9 cellular contexts compared by ENCODE assay signal in genomic region chr19:10552596-10553053, GRCh38. TPM values are rescaled to one million over a fixed set of nuclear protein-coding genes. Genes with fewer than 3 reads are reported as not detected.
DNase-seq lines count a peak whose midpoint lies in the region; ATAC-seq and TF ChIP-seq lines count a peak whose summit lies in the region.
"Had no signal": no experiment of that assay in that cellular context is flagged by ENCODE, and none has a peak within 500 bp of the region (broad histone marks: within the 10 kb centered on the region; RNA-seq: fewer than 3 reads in every experiment).

No MANE protein-coding gene starts in this region.

- no peaks in the 10 kb centered on the region for H3K27me3 Mint-ChIP-seq in activated T-cell treated with anti-CD3 and anti-CD28 coated beads, Interleukin-2, amount 50 U/mL, for 24 hours
- H3K27me3 Mint-ChIP-seq in stimulated activated naive B cell treated with anti-CD40 and anti-IgM and Interleukin-4, amounts not matched to agents 10 μg/mL and 1 μg/mL and 100 μg/mL, for 72 hours, result no peaks in the 10 kb centered on the region

- H3K9me3 Mint-ChIP-seq in activated T-cell treated with anti-CD3 and anti-CD28 coated beads, Interleukin-2, amount 50 U/mL, for 24 hours, result no peaks in the 10 kb centered on the region
- no peaks in the 10 kb centered on the region for H3K9me3 Mint-ChIP-seq in stimulated activated naive B cell treated with anti-CD40 and anti-IgM and Interleukin-4, amounts not matched to agents 10 μg/mL and 1 μg/mL and 100 μg/mL, for 72 hours

- ATAC-seq in stimulated activated naive B cell treated with anti-CD40 and anti-IgM and Interleukin-4, amounts not matched to agents 10 μg/mL and 1 μg/mL and 100 μg/mL, for 72 hours (replicated peaks), result peak in 1 of 2 donors; percentile 17
- no peak for ATAC-seq in GM19324 (IDR thresholded peaks at IDR 0.05; ENCODE audit: low FRiP score, unreplicated experiment)

- H3K4me1 ChIP-seq in OCI-LY1 (ENCODE audit: insufficient read depth, low read length, severe bottlenecking), result peaks cover 42% of the 10 kb centered on the region
- peaks cover 5% of the 10 kb centered on the region for H3K4me1 ChIP-seq in colonic mucosa

- H3K9ac ChIP-seq in OCI-LY1 (ENCODE audit: low read length), result no peak overlapping the region; the same call in 1 of the 2 replicates
- no peak overlapping the region for H3K9ac ChIP-seq in colonic mucosa (ENCODE audit: low read depth in 2 of 2, low read length in 2 of 2)

- H3K4me3 Mint-ChIP-seq in activated T-cell treated with anti-CD3 and anti-CD28 coated beads, Interleukin-2, amount 50 U/mL, for 24 hours, result no peak overlapping the region
- H3K4me3 Mint-ChIP-seq in stimulated activated naive B cell treated with anti-CD40 and anti-IgM and Interleukin-4, amounts not matched to agents 10 μg/mL and 1 μg/mL and 100 μg/mL, for 72 hours, result peak overlapping the region in 1 of 2 donors; percentile 15

- H3K27ac Mint-ChIP-seq in activated T-cell treated with anti-CD3 and anti-CD28 coated beads, Interleukin-2, amount 50 U/mL, for 24 hours, result peak overlapping the region; percentile 93
- peak overlapping the region; percentile 96 for H3K27ac Mint-ChIP-seq in stimulated activated naive B cell treated with anti-CD40 and anti-IgM and Interleukin-4, amounts not matched to agents 10 μg/mL and 1 μg/mL and 100 μg/mL, for 72 hours

- peaks cover 12% of the 10 kb centered on the region; the same call in 1 of the 2 replicates for H3F3A ChIP-seq in OCI-LY1 (ENCODE audit: insufficient read depth, low read length)

- no peaks in the 10 kb centered on the region for H4K20me1 ChIP-seq in OCI-LY1 (ENCODE audit: insufficient read depth, low read length)

- TF ChIP-seq CTCF in OCI-LY1 (IDR thresholded peaks at IDR 0.05; ENCODE audit: low read length) (no peak), colonic mucosa (IDR thresholded peaks at IDR 0.05) (no peak)

- intact Hi-C loops in colonic mucosa (cut with DNase I), result no loop called here

- peaks cover 49% of the 10 kb centered on the region for H3K4me1 Mint-ChIP-seq in activated T-cell treated with anti-CD3 and anti-CD28 coated beads, Interleukin-2, amount 50 U/mL, for 24 hours (ENCODE audit: low read depth)
- H3K4me1 Mint-ChIP-seq in stimulated activated naive B cell treated with anti-CD40 and anti-IgM and Interleukin-4, amounts not matched to agents 10 μg/mL and 1 μg/mL and 100 μg/mL, for 72 hours, result peaks cover 27 to 54% of the 10 kb centered on the region in 2 donors

- H3K9me3 ChIP-seq in OCI-LY1 (ENCODE audit: low read length) (no peaks in the 10 kb centered on the region), colonic mucosa (no peaks in the 10 kb centered on the region)

- H3K79me2 ChIP-seq in OCI-LY1 (ENCODE audit: insufficient read depth, low read length), result no peaks in the 10 kb centered on the region

- H3K9me2 ChIP-seq in OCI-LY1 (ENCODE audit: low read depth, low read length), result no peaks in the 10 kb centered on the region

- H3K27ac ChIP-seq in OCI-LY1 (ENCODE audit: low read depth, low read length, poor library complexity, severe bottlenecking) (peak overlapping the region; percentile 97), colonic mucosa (peak overlapping the region; percentile 17)

- DNase-seq in activated T-cell treated with anti-CD3 and anti-CD28 coated beads, Interleukin-2, amount 50 U/mL, for 24 hours, result peak; percentile 59
- DNase-seq in activated T-cell treated with anti-CD3 and anti-CD28 coated beads for 4 hours (no peak), colonic mucosa (peak; percentile 30), foreskin melanocyte (no peak), SK-N-DZ (ENCODE audit: low spot score) (no peak)
- DNase-seq in stimulated activated naive B cell treated with anti-CD40 and anti-IgM and Interleukin-4, amounts not matched to agents 10 μg/mL and 1 μg/mL and 100 μg/mL, for 72 hours, result no peak
- DNase-seq: activated effector memory CD4-positive, alpha-beta T cell treated with anti-CD3 and anti-CD28 coated beads, Interleukin-2, amount 50 U/mL, for 16 hours had no signal

- 0 out of 2 replicates have a peak overlapping the region, but pooled peaks have one; percentile 2 for H3K4me2 ChIP-seq in OCI-LY1 (ENCODE audit: low read length)

- H3K4me3 ChIP-seq in OCI-LY1 (ENCODE audit: low read depth, low read length, poor library complexity, severe bottlenecking), result no peak overlapping the region
- no peak overlapping the region for H3K4me3 ChIP-seq in colonic mucosa

- H3K27me3 ChIP-seq in OCI-LY1 (ENCODE audit: insufficient read depth, low read length) (no peaks in the 10 kb centered on the region), colonic mucosa (no peaks in the 10 kb centered on the region)

- peaks cover 81% of the 10 kb centered on the region for H3K36me3 ChIP-seq in OCI-LY1 (ENCODE audit: insufficient read depth, low read length)
- H3K36me3 ChIP-seq in colonic mucosa, result peaks cover 7% of the 10 kb centered on the region

- H3K36me3 Mint-ChIP-seq in activated T-cell treated with anti-CD3 and anti-CD28 coated beads, Interleukin-2, amount 50 U/mL, for 24 hours (ENCODE audit: low read depth), result peaks cover 89% of the 10 kb centered on the region
- H3K36me3 Mint-ChIP-seq in stimulated activated naive B cell treated with anti-CD40 and anti-IgM and Interleukin-4, amounts not matched to agents 10 μg/mL and 1 μg/mL and 100 μg/mL, for 72 hours, result peaks cover 42 to 68% of the 10 kb centered on the region in 2 donors

- H2AFZ ChIP-seq in OCI-LY1 (ENCODE audit: low read length), result no peak overlapping the region

RNA-seq across cellular contexts. Expression of gene ATG4D, which starts 8.9 kb away (rescaled TPM):
- 10 to 100 TPM; 69.0 to 89.9 TPM for total RNA-seq in colonic mucosa
- 38.7 and 51.2 TPM in 2 replicates for polyA plus RNA-seq in SK-N-DZ (2014; cell fraction: cytosol; rRNA removed)
- 31.9 and 55.9 TPM in 2 replicates for polyA plus RNA-seq in SK-N-DZ (2014; cell fraction: nucleus; rRNA removed)

RNA-seq across cellular contexts. Expression of gene KRI1, which starts 13.2 kb away (rescaled TPM):
- total RNA-seq in colonic mucosa, result 10 to 100 TPM; 11.0 to 27.2 TPM
- polyA plus RNA-seq in SK-N-DZ (2014; cell fraction: cytosol; rRNA removed), result 16.4 and 16.9 TPM in 2 replicates
- 59.4 and 62.4 TPM in 2 replicates for polyA plus RNA-seq in SK-N-DZ (2014; cell fraction: nucleus; rRNA removed)

RNA-seq across cellular contexts. Expression of gene CDKN2D, which starts 16.2 kb away (rescaled TPM):
- 10 to 100 TPM; 11.1 to 13.4 TPM for total RNA-seq in colonic mucosa
- polyA plus RNA-seq in SK-N-DZ (2014; cell fraction: cytosol; rRNA removed), result 44.6 and 46.5 TPM in 2 replicates
- polyA plus RNA-seq in SK-N-DZ (2014; cell fraction: nucleus; rRNA removed), result 28.8 and 30.9 TPM in 2 replicates

RNA-seq across cellular contexts. Expression of gene AP1M2, which starts 34.5 kb away (rescaled TPM):
- 100 to 1,000 TPM; 149 to 172 TPM for total RNA-seq in colonic mucosa
- 0.31 and 0.53 TPM in 2 replicates for polyA plus RNA-seq in SK-N-DZ (2014; cell fraction: cytosol; rRNA removed)
- polyA plus RNA-seq in SK-N-DZ (2014; cell fraction: nucleus; rRNA removed), result 2.2 TPM in 1 of 2 replicates, not detected in the other

RNA-seq across cellular contexts. Expression of gene S1PR5, which starts 35.4 kb away (rescaled TPM):
- total RNA-seq in colonic mucosa, result not detected
- polyA plus RNA-seq in SK-N-DZ (2014; cell fraction: cytosol; rRNA removed), result not detected in 2 replicates
- not detected in 2 replicates for polyA plus RNA-seq in SK-N-DZ (2014; cell fraction: nucleus; rRNA removed)

Comparison
In these comparisons a context has a peak if more than half of its experiments do, and no peak if none do; other contexts are left out.
1. DNase-seq: peak in activated T-cell treated with anti-CD3 and anti-CD28 coated beads, Interleukin-2, amount 50 U/mL, for 24 hours (single experiment) and colonic mucosa (single experiment); none in activated T-cell treated with anti-CD3 and anti-CD28 coated beads for 4 hours (single experiment), stimulated activated naive B cell treated with anti-CD40 and anti-IgM and Interleukin-4, amounts not matched to agents 10 μg/mL and 1 μg/mL and 100 μg/mL, for 72 hours (single experiment), foreskin melanocyte (single experiment) and SK-N-DZ (single experiment).